In genomic region chr9:20418485-20418884, GRCh38 we compare ENCODE assay signal across 22 cellular contexts.
DNase-seq lines count a peak whose midpoint lies in the region; ATAC-seq, FAIRE-seq and TF ChIP-seq lines count a peak whose summit lies in the region.
"Had no signal": no experiment of that assay in that cellular context is flagged by ENCODE, and none has a peak within 500 bp of the region (broad histone marks: within the 10 kb centered on the region; RNA-seq: fewer than 3 reads in every experiment).

No MANE protein-coding gene starts in this region.

- BruUV-seq in HepG2 (replicated peaks; lab: Mats Ljungman, UMichigan) = no TSS peak
- no TSS peak for BruUV-seq in PC-9 (replicated peaks; lab: Mats Ljungman, UMichigan)

- DNase-seq in HepG2 (ENCODE audit: low spot score) (no peak), right lobe of liver (no peak), MM.1S (no peak), T-helper 17 cell (no peak), PC-9 (no peak)
- DNase-seq in activated CD4-positive, alpha-beta T cell treated with anti-CD3 and anti-CD28 coated beads for 4 hours = no peak
- DNase-seq: AML-193; Caco-2; Calu3; CD4-positive, alpha-beta T cell; CD8-positive, alpha-beta T cell; DMS79 treated with DMSO at 0.1 percent for 48 hours; GF-D8 had no signal

- no peak for FAIRE-seq in HepG2 (lab: Jason Lieb, UNC)
- FAIRE-seq: A549, D721Med, G401.6, GM12892 had no signal

- in situ Hi-C loops in HepG2 (cut with HindIII; ENCODE audit: extremely low pct_ligation_motif_present, low pct_unique_long_range_greater_than_20kb) = no loop called here

- H3K27me3 ChIP-seq in HepG2 (ENCODE audit: control insufficient read depth in 1 of 2, insufficient read depth in 2 of 2, low read length in 2 of 2) (no peaks in the 10 kb centered on the region), right lobe of liver (no peaks in the 10 kb centered on the region), MM.1S (replicated peaks; ENCODE audit: insufficient read depth, low read length) (no peaks in the 10 kb centered on the region), PC-9 (ENCODE audit: insufficient read depth, low read depth) (no peaks in the 10 kb centered on the region)
- H3K27me3 ChIP-seq: BLaER1 treated with 17β-estradiol and CSF1 and Interleukin-3, amounts not matched to agents 10 nM and 100 nM had no signal

- H3K36me3 ChIP-seq in HepG2 (replicated peaks in 1 of 2; ENCODE audit: control insufficient read depth in 1 of 2, insufficient read depth in 2 of 2, low read length in 2 of 2) = no peaks in the 10 kb centered on the region
- no peaks in the 10 kb centered on the region for H3K36me3 ChIP-seq in right lobe of liver
- no peaks in the 10 kb centered on the region for H3K36me3 ChIP-seq in MM.1S (replicated peaks; ENCODE audit: insufficient read depth, low read length)
- no peaks in the 10 kb centered on the region for H3K36me3 ChIP-seq in PC-9 (ENCODE audit: low read depth)
- H3K36me3 ChIP-seq: BLaER1 treated with 17β-estradiol and CSF1 and Interleukin-3, amounts not matched to agents 10 nM and 100 nM had no signal

- H3K4me3 Mint-ChIP-seq in T-helper 17 cell = no peak overlapping the region
- H3K4me3 Mint-ChIP-seq: B cell; CD4-positive, alpha-beta T cell; CD8-positive, alpha-beta T cell had no signal

- no peak overlapping the region for H3K4me2 ChIP-seq in HepG2 (ENCODE audit: low read depth, low read length)
- peak overlapping the region; percentile 57 for H3K4me2 ChIP-seq in MM.1S (ENCODE audit: low read depth, low read length)
- H3K4me2 ChIP-seq in PC-9 = no peak overlapping the region
- H3K4me2 ChIP-seq: A549; BLaER1 treated with 17β-estradiol and CSF1 and Interleukin-3, amounts not matched to agents 10 nM and 100 nM had no signal

- TF ChIP-seq EP300 in HepG2 (IDR thresholded peaks at IDR 0.05; ENCODE audit: low read depth in 2 of 2, low read length in 2 of 2) (no peak), HepG2 (CRISPR knock-in tag; IDR thresholded peaks at IDR 0.05; ENCODE audit: borderline replicate concordance) (no peak)

- H3K4me1 ChIP-seq in HepG2 (ENCODE audit: insufficient read depth, low read length) (no peaks in the 10 kb centered on the region), right lobe of liver (no peaks in the 10 kb centered on the region), MM.1S (ENCODE audit: low read length) (0 out of 2 replicates have a peak, but pooled peaks cover 10% of the 10 kb centered on the region), PC-9 (replicated peaks; ENCODE audit: insufficient read depth) (no peaks in the 10 kb centered on the region)
- H3K4me1 ChIP-seq: BLaER1 treated with 17β-estradiol and CSF1 and Interleukin-3, amounts not matched to agents 10 nM and 100 nM; Caco-2 had no signal

- no peaks in the 10 kb centered on the region; the same call in 1 of the 2 replicates for H3F3A ChIP-seq in MM.1S (ENCODE audit: insufficient read depth, low read length)
- H3F3A ChIP-seq in PC-9 (ENCODE audit: insufficient read depth, low read depth) = no peaks in the 10 kb centered on the region

- no peaks in the 10 kb centered on the region for H3K9me2 ChIP-seq in MM.1S (replicated peaks; ENCODE audit: insufficient read depth, low read length)
- no peaks in the 10 kb centered on the region for H3K9me2 ChIP-seq in PC-9 (ENCODE audit: insufficient read depth)

- CTCF ChIA-PET in HepG2 (lab: Yijun Ruan, JAX; ENCODE audit: low intra/inter-chr PET ratio, low total read pairs) = no interaction called here
- CTCF ChIA-PET in PC-9 (lab: Charles Lee) = no interaction called here

- intact Hi-C loops in HepG2 (cut with micrococcal nuclease; ENCODE audit: unreplicated experiment) (no loop called here), right lobe of liver (cut with DNase I) (no loop called here), PC-9 (cut with micrococcal nuclease; ENCODE audit: unreplicated experiment) (no loop called here)

- peak overlapping the region; percentile 67 for H3K27ac Mint-ChIP-seq in T-helper 17 cell
- H3K27ac Mint-ChIP-seq: B cell; CD4-positive, alpha-beta T cell; CD8-positive, alpha-beta T cell had no signal

- H3K4me3 ChIP-seq in HepG2 (replicated peaks in 1 of 3; ENCODE audit: insufficient read depth in 1 of 3, low read depth in 2 of 3, low read length in 3 of 3) = no peak overlapping the region
- no peak overlapping the region for H3K4me3 ChIP-seq in right lobe of liver
- H3K4me3 ChIP-seq in MM.1S (ENCODE audit: low read length) = no peak overlapping the region
- H3K4me3 ChIP-seq in PC-9 = no peak overlapping the region
- H3K4me3 ChIP-seq: A549; BLaER1 treated with 17β-estradiol and CSF1 and Interleukin-3, amounts not matched to agents 10 nM and 100 nM had no signal

- H3K79me2 ChIP-seq in HepG2 (ENCODE audit: insufficient read depth, low read length) (no peaks in the 10 kb centered on the region), MM.1S (ENCODE audit: low read length) (peaks cover 3% of the 10 kb centered on the region; the same call in 1 of the 2 replicates), PC-9 (ENCODE audit: low read depth) (no peaks in the 10 kb centered on the region)

- H3K9ac ChIP-seq in HepG2 (ENCODE audit: insufficient read depth, low read depth, low read length) (no peak overlapping the region), MM.1S (ENCODE audit: low read length) (no peak overlapping the region)
- H3K9ac ChIP-seq: BLaER1 treated with 17β-estradiol and CSF1 and Interleukin-3, amounts not matched to agents 10 nM and 100 nM had no signal

- WGBS in HepG2 (ENCODE audit: low lambda C conversion rate) = 54% methylated on average over 7 of the region's 7 CpGs
- 90% methylated on average over 5 of the region's 7 CpGs for whole genome bisulfite sequencing in right lobe of liver (ENCODE audit: insufficient coverage, low coverage, low lambda C conversion rate, missing lambda C conversion rate)

- no peak for TF ChIP-seq RAD21 in HepG2 (CRISPR knock-in tag; IDR thresholded peaks at IDR 0.05)

- no peak overlapping the region for H2AFZ ChIP-seq in HepG2 (ENCODE audit: low read length)
- no peak overlapping the region for H2AFZ ChIP-seq in MM.1S (ENCODE audit: low read length)
- no peak overlapping the region for H2AFZ ChIP-seq in PC-9

- H3K27ac ChIP-seq in HepG2 (ENCODE audit: extremely low read length, insufficient read depth, low read length) = no peak overlapping the region
- H3K27ac ChIP-seq in right lobe of liver = no peak overlapping the region
- peak overlapping the region; percentile 55; the same call in 1 of the 2 replicates for H3K27ac ChIP-seq in MM.1S (ENCODE audit: low read length)
- no peak overlapping the region for H3K27ac ChIP-seq in PC-9
- H3K27ac ChIP-seq: 22Rv1; A549; BLaER1 treated with 17β-estradiol and CSF1 and Interleukin-3, amounts not matched to agents 10 nM and 100 nM; C4-2B had no signal

- H3K9me3 ChIP-seq in HepG2 (ENCODE audit: low read length) (no peaks in the 10 kb centered on the region), right lobe of liver (no peaks in the 10 kb centered on the region), MM.1S (replicated peaks; ENCODE audit: insufficient read depth, low read length) (no peaks in the 10 kb centered on the region), T-helper 17 cell (ENCODE audit: control insufficient read depth, low read length, poor library complexity, severe bottlenecking) (peaks cover 3% of the 10 kb centered on the region), PC-9 (ENCODE audit: insufficient read depth, low read depth) (no peaks in the 10 kb centered on the region)
- H3K9me3 ChIP-seq: A549; BLaER1 treated with 17β-estradiol and CSF1 and Interleukin-3, amounts not matched to agents 10 nM and 100 nM; Caco-2 had no signal

- POLR2A ChIA-PET in HepG2 (lab: Yijun Ruan, JAX) = no interaction called here
- POLR2A ChIA-PET in PC-9 (lab: Charles Lee; ENCODE audit: unreplicated experiment) = interaction anchor here (0.6 kb wide), 1 partner anchor 238 kb away, joined by 3 read pairs; no protein-coding TSS in a partner anchor

- TF ChIP-seq CTCF in HepG2 (CRISPR knock-in tag; IDR thresholded peaks at IDR 0.05) (no peak), right lobe of liver (IDR thresholded peaks at IDR 0.05) (no peak), MM.1S (IDR thresholded peaks at IDR 0.05; ENCODE audit: low read length) (no peak), PC-9 (conservative IDR thresholded peaks at IDR 0.05) (no peak)

- peaks cover 26% of the 10 kb centered on the region for H3K4me1 Mint-ChIP-seq in T-helper 17 cell
- H3K4me1 Mint-ChIP-seq: B cell had no signal

- H3K27me3 Mint-ChIP-seq in T-helper 17 cell = no peaks in the 10 kb centered on the region
- H3K27me3 Mint-ChIP-seq: B cell; CD4-positive, alpha-beta T cell had no signal

- TF ChIP-seq POLR2A in HepG2 (IDR thresholded peaks at IDR 0.05; ENCODE audit: insufficient read depth in 1 of 2, low read depth in 2 of 2, low read length in 2 of 2) (no peak), right lobe of liver (IDR thresholded peaks at IDR 0.05) (no peak)

- no peaks in the 10 kb centered on the region for H4K20me1 ChIP-seq in HepG2 (ENCODE audit: insufficient read depth, low read length)
- no peaks in the 10 kb centered on the region for H4K20me1 ChIP-seq in MM.1S (ENCODE audit: insufficient read depth, low read length)
- H4K20me1 ChIP-seq in PC-9 (ENCODE audit: insufficient read depth) = no peaks in the 10 kb centered on the region
- H4K20me1 ChIP-seq: BLaER1 treated with 17β-estradiol and CSF1 and Interleukin-3, amounts not matched to agents 10 nM and 100 nM had no signal

- ATAC-seq in HepG2 = no peak
- ATAC-seq in right lobe of liver = no peak
- ATAC-seq in T-helper 17 cell = no peak
- no peak for ATAC-seq in HG03460 (IDR thresholded peaks at IDR 0.05; ENCODE audit: unreplicated experiment)
- ATAC-seq: A549; CD8-positive, alpha-beta T cell had no signal

- H3K36me3 Mint-ChIP-seq in T-helper 17 cell (ENCODE audit: low read depth) = no peaks in the 10 kb centered on the region

TF ChIP-seq in HepG2, 621 proteins besides CTCF, POLR2A, EP300 and RAD21:
- TF ChIP-seq GABPA (IDR thresholded peaks at IDR 0.05; ENCODE audit: low read depth, low read length) (no peak), GABPA (CRISPR knock-in tag; IDR thresholded peaks at IDR 0.05; ENCODE audit: low read depth) (no peak), ZNF121 (CRISPR knock-in tag; IDR thresholded peaks at IDR 0.05) (peak; percentile 59; the same call in 1 of the 2 replicates)
